Comparison of ENCODE assay signal across 9 cellular contexts in the genomic region with DNA sequence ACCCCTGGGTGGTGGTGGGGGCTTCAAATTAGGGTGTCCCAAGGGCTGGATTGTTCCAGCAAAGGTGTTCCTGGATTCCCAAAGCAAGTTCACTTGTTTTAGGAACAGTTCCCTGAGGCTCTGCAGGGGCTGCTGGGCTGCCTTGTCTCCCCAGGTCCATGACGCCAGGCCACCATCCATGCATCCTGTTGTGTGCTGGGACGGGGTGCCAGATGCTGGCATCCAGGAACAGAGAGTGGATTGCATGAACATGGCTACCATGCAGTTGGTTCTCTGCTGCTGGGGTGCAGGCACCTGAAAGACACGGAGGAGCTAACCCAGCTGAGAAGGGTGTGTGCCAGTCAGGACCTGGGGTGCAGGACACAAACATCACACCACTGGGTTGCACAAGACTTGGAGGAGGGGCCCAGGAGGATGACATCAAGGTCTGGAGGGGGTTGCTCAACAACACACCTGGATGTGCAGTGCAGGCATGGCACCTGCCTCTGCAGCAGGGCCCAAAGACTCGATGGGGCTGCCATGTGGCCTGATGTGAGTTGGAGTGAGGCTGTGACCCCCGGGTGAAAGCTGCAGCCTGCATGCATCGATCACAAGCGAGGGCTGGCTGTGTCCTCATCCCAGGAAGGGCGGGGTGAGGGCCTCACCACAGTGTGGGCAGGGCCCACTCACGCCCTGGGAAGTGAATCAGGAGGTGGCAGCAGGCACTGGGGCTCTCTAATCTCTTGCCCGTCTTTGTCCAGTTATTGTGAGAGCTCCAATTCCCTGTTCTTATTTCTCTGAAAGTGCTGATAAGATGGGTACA.
A peak's percentile ranks its signal among the peaks of the same experiment; 100 is the strongest.
DNase-seq lines count a peak whose midpoint lies in the region; FAIRE-seq and TF ChIP-seq lines count a peak whose summit lies in the region.
"Had no signal": no experiment of that assay in that cellular context is flagged by ENCODE, and none has a peak within 500 bp of the region (broad histone marks: within the 10 kb centered on the region; RNA-seq: fewer than 3 reads in every experiment).

No MANE protein-coding gene starts in this region.

- no peak overlapping the region for H3K27ac ChIP-seq in endothelial cell of umbilical vein (ENCODE audit: insufficient read depth, low read depth, low read length)
- H3K27ac ChIP-seq in suprapubic skin = peak overlapping the region; percentile 38

- TF ChIP-seq POLR2A in endothelial cell of umbilical vein (IDR thresholded peaks at IDR 0.05; ENCODE audit: low read depth, low read length) = no peak
- no peak for TF ChIP-seq POLR2A in suprapubic skin (IDR thresholded peaks at IDR 0.05)

- H3K36me3 ChIP-seq in endothelial cell of umbilical vein (ENCODE audit: control insufficient read depth in 2 of 2, extremely low read depth in 1 of 2, insufficient read depth in 2 of 2, low read length in 2 of 2) (no peaks in the 10 kb centered on the region), suprapubic skin (no peaks in the 10 kb centered on the region)

- H3K27me3 ChIP-seq in endothelial cell of umbilical vein (ENCODE audit: control insufficient read depth in 2 of 2, insufficient read depth in 2 of 2, low read length in 2 of 2) (no peaks in the 10 kb centered on the region), suprapubic skin (no peaks in the 10 kb centered on the region)

- no TSS peak for BruUV-seq in endothelial cell of umbilical vein (replicated peaks; lab: Mats Ljungman, UMichigan)

- dilution Hi-C loops in endothelial cell of umbilical vein (cut with MboI; ENCODE audit: extremely low pct_ligation_motif_present, low sequenced_read_pairs) = no loop called here

- CTCF ChIA-PET in endothelial cell of umbilical vein (lab: Charles Lee) = interaction anchor here (1.0 kb wide), 1 partner anchor 9 kb away, joined by 3 read pairs; no protein-coding TSS in a partner anchor

- peak overlapping the region; percentile 35 for H3K4me3 Mint-ChIP-seq in T-helper 2 cell treated with Interferon-gamma antibody and Interleukin-4, amounts not matched to agents 5 μg/mL and 100 μg/mL, for 36 hours

- H3K27me3 Mint-ChIP-seq in T-helper 2 cell treated with Interferon-gamma antibody and Interleukin-4, amounts not matched to agents 5 μg/mL and 100 μg/mL, for 36 hours (ENCODE audit: low read depth) = no peaks in the 10 kb centered on the region

- TF ChIP-seq CTCF in endothelial cell of umbilical vein (IDR thresholded peaks at IDR 0.05; ENCODE audit: extremely low read depth in 1 of 2, insufficient read depth in 1 of 2, low read depth in 1 of 2, low read length in 2 of 2) (no peak), suprapubic skin (IDR thresholded peaks at IDR 0.05) (no peak)

- 53% methylated on average over 9 of the region's 10 CpGs for WGBS in suprapubic skin

- H3K9ac ChIP-seq in endothelial cell of umbilical vein (replicated peaks; ENCODE audit: extremely low read depth, insufficient read depth, low read length) = no peak overlapping the region

- peak; percentile 17 for DNase-seq in activated gamma-delta T cell treated with Interleukin-2 at 50 U/mL for 16 hours
- DNase-seq in activated gamma-delta T cell (lab: John Stamatoyannopoulos, UW) = no peak
- no peak for DNase-seq in T-helper 2 cell treated with Interferon-gamma antibody and Interleukin-4, amounts not matched to agents 5 μg/mL and 100 μg/mL, for 36 hours (ENCODE audit: low spot score)
- DNase-seq in endothelial cell of umbilical vein (ENCODE audit: low read depth, low spot score) = no peak
- peak in 1 of 2 donors; percentile 60 for DNase-seq in suprapubic skin (ENCODE audit: low spot score in 2 of 2)
- DNase-seq in DMS153 treated with DMSO at 0.1 percent for 48 hours (lab: John Stamatoyannopoulos, UW; ENCODE audit: unreplicated experiment) = no peak
- DNase-seq in NCI-H2196 (lab: John Stamatoyannopoulos, UW; ENCODE audit: unreplicated experiment) = no peak
- no peak for DNase-seq in posterior vena cava (ENCODE audit: low spot score)
- DNase-seq: NCI-H187 treated with DMSO at 0.1 percent for 48 hours had no signal

- TF ChIP-seq EP300 in suprapubic skin (IDR thresholded peaks at IDR 0.05) = no peak

- peaks cover 10% of the 10 kb centered on the region for H3K4me1 ChIP-seq in endothelial cell of umbilical vein (ENCODE audit: control insufficient read depth, extremely low read depth, insufficient read depth, low read length)
- H3K4me1 ChIP-seq in suprapubic skin = peaks cover 8% of the 10 kb centered on the region

- H3K9me3 ChIP-seq in endothelial cell of umbilical vein (replicated peaks; ENCODE audit: control insufficient read depth, insufficient read depth, low read length) (no peaks in the 10 kb centered on the region), suprapubic skin (no peaks in the 10 kb centered on the region)

- no peak for FAIRE-seq in endothelial cell of umbilical vein (lab: Jason Lieb, UNC)

- no peaks in the 10 kb centered on the region for H3K36me3 Mint-ChIP-seq in T-helper 2 cell treated with Interferon-gamma antibody and Interleukin-4, amounts not matched to agents 5 μg/mL and 100 μg/mL, for 36 hours (ENCODE audit: low read depth)

- H3K4me3 ChIP-seq in endothelial cell of umbilical vein (replicated peaks in 1 of 3; ENCODE audit: insufficient read depth in 1 of 3, low read depth in 1 of 3, low read length in 3 of 3) = no peak overlapping the region
- no peak overlapping the region for H3K4me3 ChIP-seq in suprapubic skin

- H3K4me2 ChIP-seq in endothelial cell of umbilical vein (ENCODE audit: insufficient read depth, low read length) = no peak overlapping the region

- no peaks in the 10 kb centered on the region for H3K9me3 Mint-ChIP-seq in T-helper 2 cell treated with Interferon-gamma antibody and Interleukin-4, amounts not matched to agents 5 μg/mL and 100 μg/mL, for 36 hours

- H2AFZ ChIP-seq in endothelial cell of umbilical vein (ENCODE audit: low read depth, low read length) = peak overlapping the region; percentile 48

- intact Hi-C loops in endothelial cell of umbilical vein (cut with micrococcal nuclease) = no loop called here
- intact Hi-C loops in posterior vena cava (cut with DNase I) = no loop called here

- peak overlapping the region; percentile 51 for H3K27ac Mint-ChIP-seq in T-helper 2 cell treated with Interferon-gamma antibody and Interleukin-4, amounts not matched to agents 5 μg/mL and 100 μg/mL, for 36 hours

- no peaks in the 10 kb centered on the region for H3K9me1 ChIP-seq in endothelial cell of umbilical vein (replicated peaks; ENCODE audit: control insufficient read depth, extremely low read depth, insufficient read depth, low read length)

- H3K4me1 Mint-ChIP-seq in T-helper 2 cell treated with Interferon-gamma antibody and Interleukin-4, amounts not matched to agents 5 μg/mL and 100 μg/mL, for 36 hours (ENCODE audit: low read depth) = peaks cover 25% of the 10 kb centered on the region

- POLR2A ChIA-PET in endothelial cell of umbilical vein (lab: Charles Lee) = no interaction called here

- H4K20me1 ChIP-seq in endothelial cell of umbilical vein (replicated peaks; ENCODE audit: control insufficient read depth, extremely low read depth, insufficient read depth, low read length) = no peaks in the 10 kb centered on the region

- H3K79me2 ChIP-seq in endothelial cell of umbilical vein (ENCODE audit: control insufficient read depth, insufficient read depth, low read length) = no peaks in the 10 kb centered on the region

TF ChIP-seq in endothelial cell of umbilical vein, 7 proteins besides CTCF, POLR2A, EP300 and RAD21:
- TF ChIP-seq GATA2 (IDR thresholded peaks at IDR 0.05; ENCODE audit: insufficient read depth, insufficient read length, low read depth, low read length) (no peak), POLR2AphosphoS5 (IDR thresholded peaks at IDR 0.05; ENCODE audit: insufficient read depth, low read depth, low read length) (no peak), FOS (IDR thresholded peaks at IDR 0.05; ENCODE audit: borderline replicate concordance, insufficient read depth, low read length) (no peak), MYC (IDR thresholded peaks at IDR 0.05; ENCODE audit: low read depth, low read length) (no peak), EZH2 (IDR thresholded peaks at IDR 0.05; ENCODE audit: borderline replicate concordance, low read depth, low read length, severe bottlenecking) (no peak), JUN (IDR thresholded peaks at IDR 0.05; ENCODE audit: borderline replicate concordance, insufficient read depth, insufficient read length, low read depth) (no peak)
- TF ChIP-seq, protein P1, sequence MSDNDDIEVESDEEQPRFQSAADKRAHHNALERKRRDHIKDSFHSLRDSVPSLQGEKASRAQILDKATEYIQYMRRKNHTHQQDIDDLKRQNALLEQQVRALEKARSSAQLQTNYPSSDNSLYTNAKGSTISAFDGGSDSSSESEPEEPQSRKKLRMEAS (IDR thresholded peaks at IDR 0.05; ENCODE audit: insufficient read depth, insufficient read length) = no peak
